Comparison of ENCODE assay signal across 23 cellular contexts in the genomic region with DNA sequence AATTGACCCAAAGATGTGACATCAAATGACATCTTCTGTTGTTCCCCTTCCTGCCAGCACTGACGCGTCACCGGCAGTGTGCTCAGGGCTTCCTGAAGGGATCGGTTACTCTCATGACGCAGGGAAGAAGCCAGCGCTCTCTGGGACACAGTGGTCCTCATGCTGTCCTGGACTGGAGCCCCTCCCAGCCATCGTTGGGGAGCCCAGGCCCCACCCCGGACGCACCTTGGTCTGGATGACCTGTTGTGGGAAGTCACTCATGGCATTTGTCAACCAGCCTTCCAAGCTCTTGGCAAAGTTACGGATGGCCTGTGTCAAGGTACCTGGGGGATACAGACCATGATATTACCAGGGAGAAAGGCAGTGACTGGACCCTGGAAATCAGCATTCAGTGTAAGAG.
"Had no signal": no experiment of that assay in that cellular context is flagged by ENCODE, and none has a peak within 500 bp of the region (broad histone marks: within the 10 kb centered on the region; RNA-seq: fewer than 3 reads in every experiment).

No MANE protein-coding gene starts in this region.

- ATAC-seq: activated CD4-positive, alpha-beta T cell treated with anti-CD3 and anti-CD28 coated beads for 36 hours; activated T-cell treated with anti-CD3 and anti-CD28 coated beads, Interleukin-2, amount 50 U/mL, for 4 hours; activated T-helper 17 cell treated with anti-CD3 and anti-CD28 coated beads, Interleukin-2, amount 50 U/mL, for 72 hours; esophagus mucosa had no signal

- H3K27me3 ChIP-seq: brain microvascular endothelial cell had no signal

- DNase-seq: activated CD4-positive, alpha-beta memory T cell treated with anti-CD3 and anti-CD28 coated beads, Interleukin-2, amount 10 ng/mL, durations not matched to agents 7 days and 5 days; activated CD4-positive, alpha-beta T cell treated with anti-CD3 and anti-CD28 coated beads for 36 hours; activated CD4-positive, alpha-beta T cell treated with anti-CD3 and anti-CD28 coated beads, Interleukin-2, amount 10 ng/mL, durations not matched to agents 24 days and 14 days; activated CD4-positive, CD25-positive, alpha-beta regulatory T cell; activated CD4-positive, CD25-positive, alpha-beta regulatory T cell treated with anti-CD3 and anti-CD28 coated beads, Interleukin-2, amount 50 U/mL, for 72 hours; activated CD8-positive, alpha-beta memory T cell treated with anti-CD3 and anti-CD28 coated beads, Interleukin-2, amount 50 U/mL, for 48 hours; activated effector memory CD4-positive, alpha-beta T cell treated with Interleukin-2 at 50 U/mL for 16 hours; activated gamma-delta T cell treated with Interleukin-2 at 50 U/mL for 16 hours; activated naive CD4-positive, alpha-beta T cell treated with anti-CD3 and anti-CD28 coated beads, Interleukin-2, amount 50 U/mL, for 16 hours; activated naive CD4-positive, alpha-beta T cell treated with Interleukin-2 at 50 U/mL for 16 hours; activated T-cell treated with anti-CD3 and anti-CD28 coated beads, Interleukin-2, amount 50 U/mL, for 4 hours; amniotic stem cell; anterior cingulate cortex; brain microvascular endothelial cell; caudate nucleus; effector memory CD4-positive, alpha-beta T cell; endodermal cell; foreskin fibroblast; head of caudate nucleus; T-helper 2 cell had no signal

- H3K27me3 Mint-ChIP-seq: activated CD4-positive, alpha-beta memory T cell treated with anti-CD3 and anti-CD28 coated beads, Interleukin-2, amount 10 ng/mL, durations not matched to agents 7 days and 5 days; activated CD4-positive, alpha-beta T cell treated with anti-CD3 and anti-CD28 coated beads for 36 hours; activated CD4-positive, alpha-beta T cell treated with anti-CD3 and anti-CD28 coated beads, Interleukin-2, amount 10 ng/mL, durations not matched to agents 24 days and 14 days; activated naive CD8-positive, alpha-beta T cell; activated T-helper 17 cell treated with anti-CD3 and anti-CD28 coated beads, Interleukin-2, amount 50 U/mL, for 72 hours had no signal

- H3K36me3 ChIP-seq: brain microvascular endothelial cell had no signal

- H3K27ac ChIP-seq: brain microvascular endothelial cell had no signal

- H3K27ac Mint-ChIP-seq: activated CD4-positive, alpha-beta memory T cell treated with anti-CD3 and anti-CD28 coated beads, Interleukin-2, amount 10 ng/mL, durations not matched to agents 7 days and 5 days; activated CD4-positive, alpha-beta T cell treated with anti-CD3 and anti-CD28 coated beads for 36 hours; activated CD4-positive, alpha-beta T cell treated with anti-CD3 and anti-CD28 coated beads, Interleukin-2, amount 10 ng/mL, durations not matched to agents 24 days and 14 days; activated naive CD8-positive, alpha-beta T cell; activated T-helper 17 cell treated with anti-CD3 and anti-CD28 coated beads, Interleukin-2, amount 50 U/mL, for 72 hours; endodermal cell had no signal

- H3K9me3 Mint-ChIP-seq: activated CD4-positive, alpha-beta T cell treated with anti-CD3 and anti-CD28 coated beads, Interleukin-2, amount 10 ng/mL, durations not matched to agents 24 days and 14 days; activated T-cell treated with anti-CD3 and anti-CD28 coated beads, Interleukin-2, amount 50 U/mL, for 4 hours; activated T-helper 17 cell treated with anti-CD3 and anti-CD28 coated beads, Interleukin-2, amount 50 U/mL, for 72 hours had no signal

- H3K4me1 Mint-ChIP-seq: activated CD4-positive, alpha-beta T cell treated with anti-CD3 and anti-CD28 coated beads for 36 hours; activated CD4-positive, alpha-beta T cell treated with anti-CD3 and anti-CD28 coated beads, Interleukin-2, amount 10 ng/mL, durations not matched to agents 24 days and 14 days; activated T-helper 17 cell treated with anti-CD3 and anti-CD28 coated beads, Interleukin-2, amount 50 U/mL, for 72 hours; endodermal cell had no signal

- H3K4me3 Mint-ChIP-seq: activated CD4-positive, alpha-beta memory T cell treated with anti-CD3 and anti-CD28 coated beads, Interleukin-2, amount 10 ng/mL, durations not matched to agents 7 days and 5 days; activated CD4-positive, alpha-beta T cell treated with anti-CD3 and anti-CD28 coated beads for 36 hours; activated CD4-positive, alpha-beta T cell treated with anti-CD3 and anti-CD28 coated beads, Interleukin-2, amount 10 ng/mL, durations not matched to agents 24 days and 14 days; activated naive CD8-positive, alpha-beta T cell; activated T-cell treated with anti-CD3 and anti-CD28 coated beads, Interleukin-2, amount 50 U/mL, for 4 hours; activated T-helper 17 cell treated with anti-CD3 and anti-CD28 coated beads, Interleukin-2, amount 50 U/mL, for 72 hours; endodermal cell had no signal
